Comparison of ENCODE assay signal across 7 cellular contexts in the genomic region with DNA sequence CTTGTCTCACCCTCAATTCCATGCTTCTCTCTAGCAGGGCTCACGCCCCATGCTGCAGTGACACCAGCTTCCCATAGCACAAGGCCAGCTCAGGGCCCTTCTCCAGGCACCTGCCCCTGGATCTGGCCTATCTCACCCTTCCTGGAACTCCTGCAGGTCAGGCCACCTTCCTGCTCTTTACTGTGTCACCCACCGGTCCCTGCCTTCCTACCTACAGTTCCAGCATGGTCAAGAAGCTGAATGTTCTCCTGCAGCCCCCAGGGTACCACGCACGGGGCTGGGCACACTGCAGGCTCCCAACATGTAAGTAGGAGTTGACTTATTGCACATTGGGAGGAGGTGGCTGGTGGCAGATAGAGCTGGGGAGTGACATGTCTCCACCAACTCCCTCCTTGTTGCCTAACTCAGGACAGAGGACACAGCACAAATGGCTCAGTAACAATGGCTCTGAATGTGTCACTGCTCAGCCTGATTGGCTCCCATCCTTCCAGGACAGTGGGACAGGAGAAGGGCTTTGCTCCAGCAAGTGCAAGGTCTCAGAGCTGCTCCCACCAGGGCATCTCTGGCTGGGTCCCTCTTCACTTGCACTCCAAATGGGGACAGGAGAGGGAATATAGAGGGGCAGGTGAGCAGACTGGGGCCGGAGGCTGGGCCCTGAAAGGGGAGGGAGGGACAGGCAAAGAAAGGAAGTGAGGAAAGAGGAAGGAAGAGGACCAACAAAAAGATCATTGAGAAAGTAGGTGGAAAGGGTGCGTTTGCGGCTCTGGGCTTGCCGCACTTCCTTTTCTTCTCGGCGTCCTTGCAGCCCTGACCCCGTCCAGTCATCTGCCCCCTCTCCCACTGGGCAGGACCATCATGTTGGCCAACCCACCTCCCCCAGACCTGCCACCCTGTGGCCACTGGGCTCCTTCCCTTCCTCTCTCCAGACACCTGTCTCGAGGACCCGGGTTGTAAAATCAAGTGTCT. TPM values are rescaled to one million over a fixed set of nuclear protein-coding genes. Genes with fewer than 3 reads are reported as not detected.
DNase-seq lines count a peak whose midpoint lies in the region; TF ChIP-seq lines count a peak whose summit lies in the region.

No MANE protein-coding gene starts in this region.

- H3K36me3 ChIP-seq in esophagus muscularis mucosa (peaks cover 0 to 5% (median 2%) of the 10 kb centered on the region in 4 donors), spleen (peaks cover 0 to 16% (median 0%) of the 10 kb centered on the region in 6 donors)

- TF ChIP-seq POLR2A in esophagus muscularis mucosa (IDR thresholded peaks at IDR 0.05; ENCODE audit: low read depth), result no peak
- TF ChIP-seq POLR2A in spleen (IDR thresholded peaks at IDR 0.05), result no peak

- 79% methylated on average over 13 of the region's 13 CpGs for WGBS in esophagus muscularis mucosa
- WGBS in spleen, 5 donors, result 25 to 42% (median 35%) methylated on average over 13 of the region's 13 CpGs

- TF ChIP-seq EP300 in esophagus muscularis mucosa (IDR thresholded peaks at IDR 0.05), result no peak

- H3K27me3 ChIP-seq in HL-60 (ENCODE audit: insufficient read depth, poor library complexity, severe bottlenecking) (no peaks in the 10 kb centered on the region), esophagus muscularis mucosa (no peaks in the 10 kb centered on the region), spleen (replicated peaks in 1 of 7) (no peaks in the 10 kb centered on the region)

- H3K4me3 ChIP-seq in HL-60 (replicated peaks; ENCODE audit: insufficient read depth, low read length) (no peak overlapping the region), esophagus muscularis mucosa (no peak overlapping the region), spleen (peak overlapping the region in 3 of 8 donors; percentile 4 to 56 (median 13))

- H3K27ac ChIP-seq in HL-60 (replicated peaks) (peak overlapping the region; percentile 85), esophagus muscularis mucosa (replicated peaks in 1 of 4) (peak overlapping the region; percentile 97 to 100 (median 98)), spleen (peak overlapping the region; percentile 68 to 100 (median 86))

- intact Hi-C loops in esophagus muscularis mucosa (cut with DNase I) (no loop called here), spleen (cut with DNase I; ENCODE audit: low total_unique reads) (no loop called here)

- peak; percentile 91 to 94 for DNase-seq in HL-60 (ENCODE audit: low read depth in 1 of 2, low spot score in 1 of 2)
- peak; percentile 97 for DNase-seq in SKM-1 treated with dmso at 0.1 percent for 144 hours (lab: John Stamatoyannopoulos, UW; ENCODE audit: unreplicated experiment)
- no peak for DNase-seq in esophagus muscularis mucosa (ENCODE audit: extremely low spot score)
- DNase-seq in spleen, result peak; percentile 91
- no peak for DNase-seq in NCI-H2196 treated with DMSO at 0.1 percent for 48 hours (lab: John Stamatoyannopoulos, UW; ENCODE audit: unreplicated experiment)
- DNase-seq in EL, result no peak
- DNase-seq in inferior parietal cortex (ENCODE audit: extremely low spot score), result no peak

- H3K4me1 ChIP-seq in esophagus muscularis mucosa (peaks cover 100% of the 10 kb centered on the region in 4 donors), spleen (peaks cover 88 to 100% (median 99%) of the 10 kb centered on the region in 6 donors)

- TF ChIP-seq CTCF in HL-60 (IDR thresholded peaks at IDR 0.05; ENCODE audit: insufficient read depth, low read length), result no peak
- TF ChIP-seq CTCF in esophagus muscularis mucosa (IDR thresholded peaks at IDR 0.05), result no peak
- peak in 4 of 11 experiments; percentile 25 to 49 (median 32) for TF ChIP-seq CTCF in spleen (IDR thresholded peaks at IDR 0.05 in 8 of 11, conservative IDR thresholded peaks at IDR 0.05 in 3 of 11)

- H3K9me3 ChIP-seq in esophagus muscularis mucosa, result no peaks in the 10 kb centered on the region
- H3K9me3 ChIP-seq in spleen, result no peaks in the 10 kb centered on the region

RNA-seq across cellular contexts. Expression of a gene that starts 14.3 kb away (rescaled TPM):
- total RNA-seq in esophagus muscularis mucosa (10 to 100 TPM; 18.7 to 56.0 (median 39.9) TPM), spleen (10 to 100 TPM; 21.6 to 37.8 (median 32.3) TPM)
- 1 to 10 TPM; 7.2 to 9.5 (median 8.5) TPM for polyA plus RNA-seq in spleen

RNA-seq across cellular contexts. Expression of a gene that starts 29.6 kb away (rescaled TPM):
- total RNA-seq in esophagus muscularis mucosa, result 1 to 10 TPM in 2 of 4 donors, under 1 TPM in 2; 0.71 to 1.6 (median 1.0) TPM
- total RNA-seq in spleen, result 1 to 10 TPM in 1 of 7 donors, under 1 TPM in 5, not detected in 1; 0.37 to 1.4 (median 0.46) TPM
- polyA plus RNA-seq in spleen, result under 1 TPM; 0.10 to 0.36 (median 0.15) TPM

RNA-seq across cellular contexts. Expression of a gene that starts 55.0 kb away (rescaled TPM):
- total RNA-seq in esophagus muscularis mucosa (under 1 TPM; 0.42 to 0.99 (median 0.63) TPM), spleen (1 to 10 TPM in 1 of 7 donors, under 1 TPM in 6; 0.32 to 1.4 (median 0.77) TPM)
- under 1 TPM; 0.91 to 0.99 (median 0.91) TPM for polyA plus RNA-seq in spleen

Comparison
In these comparisons a context has a peak if more than half of its experiments do, and no peak if none do; other contexts are left out.
1. DNase-seq: peak in HL-60 (2 of 2), SKM-1 treated with dmso at 0.1 percent for 144 hours (single experiment) and spleen (single experiment); none in esophagus muscularis mucosa (single experiment), NCI-H2196 treated with DMSO at 0.1 percent for 48 hours (single experiment), EL (single experiment) and inferior parietal cortex (single experiment).
2. Peak in every context shown above with its lines, with median percentiles within 50 percentile points of each other: H3K27ac ChIP-seq.